ENCODE assay signal across 8 cellular contexts in genomic region chr17:75182319-75182568, GRCh38. TPM values are rescaled to one million over a fixed set of nuclear protein-coding genes. Genes with fewer than 3 reads are reported as not detected.
A peak's percentile ranks its signal among the peaks of the same experiment; 100 is the strongest.
DNase-seq lines count a peak whose midpoint lies in the region; ATAC-seq, FAIRE-seq and TF ChIP-seq lines count a peak whose summit lies in the region.

No MANE protein-coding gene starts in this region.

- POLR2A ChIA-PET in A549 (lab: Yijun Ruan, JAX): no interaction called here

- H3K4me3 ChIP-seq in A549 (peak overlapping the region; percentile 96), SU-DHL-6 (ENCODE audit: insufficient read depth, low read length, poor library complexity, severe bottlenecking) (peak overlapping the region; percentile 81), gastroesophageal sphincter (peak overlapping the region; percentile 64 to 72), retinal pigment epithelial cell (ENCODE audit: low read length) (peak overlapping the region; percentile 97)

- no peaks in the 10 kb centered on the region for H3K27me3 ChIP-seq in SU-DHL-6 (ENCODE audit: low read length)
- no peaks in the 10 kb centered on the region for H3K27me3 ChIP-seq in gastroesophageal sphincter

- H3K36me3 ChIP-seq in SU-DHL-6 (ENCODE audit: low read length): peaks cover 8% of the 10 kb centered on the region; the same call in 1 of the 2 replicates
- peaks cover 0 to 24% of the 10 kb centered on the region in 2 donors for H3K36me3 ChIP-seq in gastroesophageal sphincter

- peak overlapping the region; percentile 91 for H3K9ac ChIP-seq in SU-DHL-6 (ENCODE audit: low read length)

- DNase-seq in A549 (ENCODE audit: low read depth in 1 of 2, low spot score in 1 of 2): no peak
- DNase-seq in retinal pigment epithelial cell (ENCODE audit: low read depth): no peak
- no peak for DNase-seq in AML-193 (lab: John Stamatoyannopoulos, UW)
- no peak for DNase-seq in NOMO-1 (lab: John Stamatoyannopoulos, UW; ENCODE audit: unreplicated experiment in 2 of 2)
- no peak for DNase-seq in DMS153 (lab: John Stamatoyannopoulos, UW)

- H3K4me1 ChIP-seq in A549 (peaks cover 15% of the 10 kb centered on the region; the same call in 2 of the 3 replicates), gastroesophageal sphincter (peaks cover 0 to 45% (median 10%) of the 10 kb centered on the region in 3 donors)

- peak in 1 of 2 experiments; percentile 30; a peak in 3 of 6 replicates for ATAC-seq in A549
- peak; percentile 17 for ATAC-seq in GM21737 (IDR thresholded peaks at IDR 0.05; ENCODE audit: unreplicated experiment)
- no peak for ATAC-seq in gastroesophageal sphincter

- TF ChIP-seq RAD21 in A549 (conservative IDR thresholded peaks at IDR 0.05 in 1 of 2, IDR thresholded peaks at IDR 0.05 in 1 of 2): no peak

- H3K9me2 ChIP-seq in SU-DHL-6 (replicated peaks; ENCODE audit: insufficient read depth, low read length): no peaks in the 10 kb centered on the region

- CTCF ChIA-PET in A549 (lab: Yijun Ruan, JAX): interaction anchor here (0.8 to 3.9 kb wide), 2 partner anchors 66 to 68 kb away, joined by 3 to 21 read pairs; no protein-coding TSS in a partner anchor

- no peak for FAIRE-seq in A549 (lab: Jason Lieb, UNC)

- H3K9me3 ChIP-seq in A549 (no peaks in the 10 kb centered on the region), SU-DHL-6 (ENCODE audit: insufficient read depth, low read length) (no peaks in the 10 kb centered on the region), gastroesophageal sphincter (no peaks in the 10 kb centered on the region)

- TF ChIP-seq CTCF in A549 (IDR thresholded peaks at IDR 0.05): no peak
- TF ChIP-seq CTCF in SU-DHL-6 (IDR thresholded peaks at IDR 0.05; ENCODE audit: insufficient read depth, low read length, poor library complexity, severe bottlenecking): no peak
- no peak for TF ChIP-seq CTCF in gastroesophageal sphincter (IDR thresholded peaks at IDR 0.05)
- TF ChIP-seq CTCF in retinal pigment epithelial cell (conservative IDR thresholded peaks at IDR 0.05; ENCODE audit: low read depth, low read length): no peak

- TF ChIP-seq EP300 in A549 (IDR thresholded peaks at IDR 0.05) (no peak), gastroesophageal sphincter (IDR thresholded peaks at IDR 0.05) (no peak)

- 0% methylated on average over 3 of the region's 33 CpGs for WGBS in A549 (ENCODE audit: missing lambda C conversion rate)
- no CpG with 5 or more reads among the region's 33 CpGs for WGBS in gastroesophageal sphincter (ENCODE audit: low coverage in 1 of 2), 2 donors

- H3K27ac ChIP-seq in A549: peak overlapping the region; percentile 93 to 98
- peak overlapping the region; percentile 90 for H3K27ac ChIP-seq in SU-DHL-6 (ENCODE audit: low read depth, low read length)
- peak overlapping the region; percentile 91 to 100 (median 99) for H3K27ac ChIP-seq in gastroesophageal sphincter

- H3K79me2 ChIP-seq in SU-DHL-6 (ENCODE audit: insufficient read depth, low read length): peaks cover 51% of the 10 kb centered on the region

- no peak overlapping the region for H2AFZ ChIP-seq in SU-DHL-6 (ENCODE audit: low read depth, low read length, severe bottlenecking)

- H3K4me2 ChIP-seq in A549 (peak overlapping the region; percentile 88), SU-DHL-6 (ENCODE audit: low read depth, low read length, poor library complexity, severe bottlenecking) (peak overlapping the region; percentile 79)

- H3F3A ChIP-seq in SU-DHL-6 (ENCODE audit: insufficient read depth): peaks cover 7% of the 10 kb centered on the region

- TF ChIP-seq POLR2A in A549 (IDR thresholded peaks at IDR 0.05; ENCODE audit: low read length) (no peak), gastroesophageal sphincter (IDR thresholded peaks at IDR 0.05) (no peak)

- peaks cover 6% of the 10 kb centered on the region; the same call in 1 of the 2 replicates for H4K20me1 ChIP-seq in SU-DHL-6 (ENCODE audit: low read depth, low read length)

TF ChIP-seq in A549, 52 proteins besides CTCF, POLR2A, EP300 and RAD21:
- TF ChIP-seq PHF8 (IDR thresholded peaks at IDR 0.05; ENCODE audit: borderline replicate concordance, low read depth) (peak; percentile 80; the same call in 1 of the 2 replicates), POLR2AphosphoS2 (conservative IDR thresholded peaks at IDR 0.05; ENCODE audit: low read length) (no peak), PBX3 (IDR thresholded peaks at IDR 0.05) (no peak), ELK1 (IDR thresholded peaks at IDR 0.05; ENCODE audit: low read depth, low read length) (no peak), ESRRA (IDR thresholded peaks at IDR 0.05; ENCODE audit: borderline replicate concordance, low read length) (no peak), HMGXB4 (CRISPR knock-in tag; IDR thresholded peaks at IDR 0.05; ENCODE audit: borderline replicate concordance) (0 out of 2 replicates have a peak, but pooled peaks have one; percentile 60), RCOR1 (IDR thresholded peaks at IDR 0.05; ENCODE audit: low read depth, low read length) (no peak)

RNA-seq across cellular contexts. Expression of gene SUMO2, which starts 0.5 kb away (rescaled TPM):
- polyA plus RNA-seq in A549 (2011; rRNA removed): 400 and 545 TPM in 2 replicates
- 90.1 and 91.1 TPM in 2 replicates for polyA plus RNA-seq in A549 (2012; cell fraction: cytosol; rRNA removed)
- 21.1 and 34.7 TPM in 2 replicates for polyA plus RNA-seq in A549 (2012; cell fraction: nucleus; rRNA removed)
- polyA plus RNA-seq in A549 (2017; fragmentation: RNase III; extraction: RNeasy Plus Mini Kit Qiagen cat#74134 plus additional on column Dnase treatment): 452 to 573 TPM (median 525 TPM) in 3 replicates
- 119 and 127 TPM in 2 replicates for polyA minus RNA-seq in A549 (2011; rRNA and poly(A)+ RNA removed)
- 10 to 100 TPM; 67.7 to 95.2 (median 69.9) TPM for total RNA-seq in gastroesophageal sphincter

RNA-seq across cellular contexts. Expression of gene NUP85, which starts 23.2 kb away (rescaled TPM):
- polyA plus RNA-seq in A549 (2011; rRNA removed) (110 and 124 TPM in 2 replicates), A549 (2017; fragmentation: RNase III; extraction: RNeasy Plus Mini Kit Qiagen cat#74134 plus additional on column Dnase treatment) (83.4 to 87.1 TPM (median 84.1 TPM) in 3 replicates)
- polyA plus RNA-seq in A549 (2012; cell fraction: cytosol; rRNA removed): 203 and 209 TPM in 2 replicates
- 485 and 663 TPM in 2 replicates for polyA plus RNA-seq in A549 (2012; cell fraction: nucleus; rRNA removed)
- polyA minus RNA-seq in A549 (2011; rRNA and poly(A)+ RNA removed): 109 and 125 TPM in 2 replicates
- 10 to 100 TPM; 19.6 to 62.3 (median 22.3) TPM for total RNA-seq in gastroesophageal sphincter

RNA-seq across cellular contexts. Expression of gene JPT1, which starts 27.9 kb away (rescaled TPM):
- polyA plus RNA-seq in A549 (2011; rRNA removed): 141 and 196 TPM in 2 replicates
- polyA plus RNA-seq in A549 (2012; cell fraction: cytosol; rRNA removed): 483 and 502 TPM in 2 replicates
- 360 and 387 TPM in 2 replicates for polyA plus RNA-seq in A549 (2012; cell fraction: nucleus; rRNA removed)
- 623 to 739 TPM (median 629 TPM) in 3 replicates for polyA plus RNA-seq in A549 (2017; fragmentation: RNase III; extraction: RNeasy Plus Mini Kit Qiagen cat#74134 plus additional on column Dnase treatment)
- 49.1 and 91.6 TPM in 2 replicates for polyA minus RNA-seq in A549 (2011; rRNA and poly(A)+ RNA removed)
- total RNA-seq in gastroesophageal sphincter: 10 to 100 TPM in 3 of 4 donors, 1 to 10 TPM in 1; 9.3 to 48.5 (median 25.0) TPM

RNA-seq across cellular contexts. Expression of gene NT5C, which starts 50.7 kb away (rescaled TPM):
- 54.5 and 73.7 TPM in 2 replicates for polyA plus RNA-seq in A549 (2011; rRNA removed)
- 174 and 199 TPM in 2 replicates for polyA plus RNA-seq in A549 (2012; cell fraction: cytosol; rRNA removed)
- polyA plus RNA-seq in A549 (2012; cell fraction: nucleus; rRNA removed): 280 and 344 TPM in 2 replicates
- 83.8 to 92.2 TPM (median 91.4 TPM) in 3 replicates for polyA plus RNA-seq in A549 (2017; fragmentation: RNase III; extraction: RNeasy Plus Mini Kit Qiagen cat#74134 plus additional on column Dnase treatment)
- polyA minus RNA-seq in A549 (2011; rRNA and poly(A)+ RNA removed): 31.1 and 36.1 TPM in 2 replicates
- 100 to 1,000 TPM in 2 of 4 donors, 10 to 100 TPM in 2; 74.5 to 121 (median 99.6) TPM for total RNA-seq in gastroesophageal sphincter
